Comparison of ENCODE assay signal across 13 cellular contexts in genomic region chr2:172195836-172196376, GRCh38.
"Had no signal": no experiment of that assay in that cellular context is flagged by ENCODE, and none has a peak within 500 bp of the region (broad histone marks: within the 10 kb centered on the region; RNA-seq: fewer than 3 reads in every experiment).

No MANE protein-coding gene starts in this region.

- ATAC-seq: effector memory CD8-positive, alpha-beta T cell; heart left ventricle; left ventricle myocardium superior had no signal

- H3K4me3 ChIP-seq: esophagus muscularis mucosa, pancreas, tibial artery had no signal

- DNase-seq: activated CD4-positive, alpha-beta T cell treated with anti-CD3 and anti-CD28 coated beads, Interleukin-2, amount 10 ng/mL, durations not matched to agents 7 days and 5 days; activated CD4-positive, CD25-positive, alpha-beta regulatory T cell; activated CD8-positive, alpha-beta memory T cell treated with anti-CD3 and anti-CD28 coated beads for 24 hours; activated naive CD4-positive, alpha-beta T cell treated with anti-CD3 and anti-CD28 coated beads, Interleukin-2, amount 10 ng/mL, durations not matched to agents 7 days and 5 days; central memory CD4-positive, alpha-beta T cell; cortex of kidney; effector memory CD8-positive, alpha-beta T cell; foreskin melanocyte; heart left ventricle; left ventricle myocardium superior; pancreas; tibial artery had no signal

- H3K27ac ChIP-seq: esophagus muscularis mucosa, heart left ventricle, pancreas, tibial artery had no signal

- H3K36me3 ChIP-seq: esophagus muscularis mucosa, heart left ventricle, pancreas, tibial artery had no signal

- H3K27me3 ChIP-seq: esophagus muscularis mucosa, heart left ventricle, pancreas, tibial artery had no signal

- H3K9me3 ChIP-seq: pancreas had no signal

- H3K4me1 ChIP-seq: esophagus muscularis mucosa, tibial artery had no signal
